18 cellular contexts compared by ENCODE assay signal in genomic region chr11:129652828-129653227, GRCh38.
A peak's percentile ranks its signal among the peaks of the same experiment; 100 is the strongest.
DNase-seq lines count a peak whose midpoint lies in the region; ATAC-seq, FAIRE-seq and TF ChIP-seq lines count a peak whose summit lies in the region.
"Had no signal": no experiment of that assay in that cellular context is flagged by ENCODE, and none has a peak within 500 bp of the region (broad histone marks: within the 10 kb centered on the region; RNA-seq: fewer than 3 reads in every experiment).

No MANE protein-coding gene starts in this region.

- no peak for FAIRE-seq in bronchial epithelial cell (lab: Jason Lieb, UNC)

- no peak for TF ChIP-seq CTCF in AG09319 (IDR thresholded peaks at IDR 0.05; ENCODE audit: low read depth, low read length)
- no peak for TF ChIP-seq CTCF in LNCaP clone FGC (IDR thresholded peaks at IDR 0.05; ENCODE audit: control insufficient read depth, extremely low read depth, insufficient read depth)
- no peak for TF ChIP-seq CTCF in bronchial epithelial cell (IDR thresholded peaks at IDR 0.05; ENCODE audit: insufficient read depth, low read length, severe bottlenecking)
- no peak for TF ChIP-seq CTCF in foreskin fibroblast (IDR thresholded peaks at IDR 0.05; ENCODE audit: low read depth, low read length)

- H3K4me3 ChIP-seq in LNCaP clone FGC (ENCODE audit: low read depth, low read length), result no peak overlapping the region
- H3K4me3 ChIP-seq in bronchial epithelial cell (ENCODE audit: low read depth, low read length), result no peak overlapping the region
- no peak overlapping the region for H3K4me3 ChIP-seq in foreskin fibroblast (ENCODE audit: low read depth in 1 of 2, low read length in 2 of 2)
- H3K4me3 ChIP-seq: heart left ventricle, suprapubic skin had no signal

- no peaks in the 10 kb centered on the region for H3K27me3 ChIP-seq in bronchial epithelial cell (ENCODE audit: control insufficient read depth, insufficient read depth, low read length)
- H3K27me3 ChIP-seq: heart left ventricle, suprapubic skin had no signal

- no peak for ATAC-seq in GM18858 (IDR thresholded peaks at IDR 0.05; ENCODE audit: unreplicated experiment)
- ATAC-seq: heart left ventricle, sciatic nerve had no signal

- DNase-seq in AG09319 (ENCODE audit: extremely low read depth, low read depth) (peak; percentile 5), LNCaP clone FGC (ENCODE audit: low read depth) (peak; percentile 59), bronchial epithelial cell (ENCODE audit: low read depth) (peak; percentile 97), foreskin fibroblast (peak; percentile 67 to 85), NCI-H187 treated with DMSO at 0.1 percent for 48 hours (lab: John Stamatoyannopoulos, UW) (no peak), A172 (ENCODE audit: low spot score) (no peak), NCI-H2171 treated with DMSO at 0.1 percent for 48 hours (lab: John Stamatoyannopoulos, UW) (no peak)
- DNase-seq: activated T-cell treated with anti-CD3 and anti-CD28 coated beads, Interleukin-2, amount 50 U/mL, for 1 hour; endodermal cell; GF-D8; GOT3; heart left ventricle; Kasumi-1; kidney; NCI-H526 had no signal

- no peaks in the 10 kb centered on the region for H3K36me3 ChIP-seq in bronchial epithelial cell (ENCODE audit: control insufficient read depth, insufficient read depth, low read length)
- H3K36me3 ChIP-seq: heart left ventricle, suprapubic skin had no signal

Comparison
In these comparisons a context has a peak if more than half of its experiments do, and no peak if none do; other contexts are left out.
1. DNase-seq: peak in AG09319 (single experiment), LNCaP clone FGC (single experiment), bronchial epithelial cell (single experiment) and foreskin fibroblast (2 of 2); none in NCI-H187 treated with DMSO at 0.1 percent for 48 hours (single experiment), A172 (single experiment) and NCI-H2171 treated with DMSO at 0.1 percent for 48 hours (single experiment).